17 cellular contexts compared by ENCODE assay signal in the genomic region with DNA sequence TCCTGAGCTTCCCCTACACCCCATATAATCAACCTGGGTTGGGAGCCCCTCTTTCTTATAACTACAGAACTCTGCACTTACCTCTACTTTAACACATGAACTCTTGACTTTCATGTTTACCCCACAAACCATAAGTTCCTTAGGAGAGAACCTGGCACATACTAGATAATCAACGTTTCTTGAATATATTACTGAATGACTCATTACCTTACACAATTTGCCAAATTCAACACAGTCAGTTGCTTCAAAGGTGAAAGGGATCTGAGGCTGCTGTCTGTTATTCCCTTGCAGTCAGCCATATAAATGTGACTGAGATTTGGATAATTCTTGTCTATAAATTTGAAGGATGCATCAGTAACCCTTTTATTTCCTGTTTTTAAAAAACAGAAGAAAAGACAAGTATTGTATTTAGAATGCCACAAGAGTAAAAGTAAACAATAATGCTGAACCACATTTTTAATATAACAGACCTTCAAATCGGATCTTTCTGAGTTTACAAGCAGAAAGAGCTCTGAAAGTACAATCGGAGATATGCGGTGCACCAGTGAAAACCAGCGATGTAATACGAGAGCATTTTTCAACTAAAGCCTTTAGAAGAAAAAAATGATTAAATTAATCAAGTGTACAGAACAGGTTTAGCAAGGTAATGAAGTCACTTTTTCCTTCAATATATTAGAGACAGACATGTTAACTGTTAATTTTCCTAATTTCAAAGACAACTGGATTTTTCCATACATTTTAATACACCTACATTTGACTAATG. TPM values are rescaled to one million over a fixed set of nuclear protein-coding genes. Genes with fewer than 3 reads are reported as not detected.
A peak's percentile ranks its signal among the peaks of the same experiment; 100 is the strongest.
DNase-seq lines count a peak whose midpoint lies in the region; ATAC-seq and TF ChIP-seq lines count a peak whose summit lies in the region.
"Had no signal": no experiment of that assay in that cellular context is flagged by ENCODE, and none has a peak within 500 bp of the region (broad histone marks: within the 10 kb centered on the region; RNA-seq: fewer than 3 reads in every experiment).

No MANE protein-coding gene starts in this region.

- no peak overlapping the region for H3K4me3 ChIP-seq in GM23248
- H3K4me3 ChIP-seq in CD8-positive, alpha-beta T cell (ENCODE audit: low read depth, low read length): no peak overlapping the region
- H3K4me3 ChIP-seq: colonic mucosa, ovary had no signal

- CTCF ChIA-PET in CD8-positive, alpha-beta T cell (lab: Charles Lee): no interaction called here

- peaks cover 17% of the 10 kb centered on the region for H3K4me1 Mint-ChIP-seq in chondrocyte (ENCODE audit: low read depth)
- peaks cover 34% of the 10 kb centered on the region for H3K4me1 Mint-ChIP-seq in mesothelial cell of epicardium
- H3K4me1 Mint-ChIP-seq in CD8-positive, alpha-beta T cell (ENCODE audit: low read depth): no peaks in the 10 kb centered on the region
- H3K4me1 Mint-ChIP-seq: stimulated activated effector memory CD8-positive, alpha-beta T cell treated with anti-CD3 and anti-CD28 coated beads, Interleukin-12 subunit alpha, Interleukin-12 subunit beta, amount 100 ng/mL, for 72 hours had no signal

- no peaks in the 10 kb centered on the region for H3K36me3 Mint-ChIP-seq in chondrocyte (ENCODE audit: low read depth)
- no peaks in the 10 kb centered on the region for H3K36me3 Mint-ChIP-seq in mesothelial cell of epicardium
- no peaks in the 10 kb centered on the region for H3K36me3 Mint-ChIP-seq in CD8-positive, alpha-beta T cell
- H3K36me3 Mint-ChIP-seq: stimulated activated effector memory CD8-positive, alpha-beta T cell treated with anti-CD3 and anti-CD28 coated beads, Interleukin-12 subunit alpha, Interleukin-12 subunit beta, amount 100 ng/mL, for 72 hours had no signal

- no peak overlapping the region for H3K27ac ChIP-seq in GM23248
- H3K27ac ChIP-seq in CD8-positive, alpha-beta T cell (ENCODE audit: low read depth, low read length): no peak overlapping the region
- H3K27ac ChIP-seq: colonic mucosa, ovary had no signal

- DNase-seq in GM23248 (peak; percentile 61), NCI-H446 treated with DMSO at 0.1 percent for 48 hours (lab: John Stamatoyannopoulos, UW) (peak; percentile 14), chondrocyte (ENCODE audit: low spot score) (no peak), mesothelial cell of epicardium (ENCODE audit: low spot score in 2 of 2, unreplicated experiment in 2 of 2) (no peak), NCI-H1105 (lab: John Stamatoyannopoulos, UW) (no peak), NCI-H526 (lab: John Stamatoyannopoulos, UW) (no peak)
- DNase-seq in activated CD4-positive, alpha-beta T cell treated with anti-CD3 and anti-CD28 coated beads, Interleukin-2, amount 50 U/mL, for 1 hour: no peak
- no peak for DNase-seq in CD8-positive, alpha-beta T cell
- DNase-seq: activated naive CD4-positive, alpha-beta T cell treated with anti-CD3 and anti-CD28 coated beads, Interleukin-2, amount 50 U/mL, for 16 hours; C1 segment of cervical spinal cord; colonic mucosa; NCI-H187; ovary; stimulated activated CD4-positive, alpha-beta T cell treated with anti-CD3 and anti-CD28 coated beads, Interleukin-2, amount 100 ng/mL, for 24 hours; T1000 had no signal

- H3F3A ChIP-seq in GM23248 (ENCODE audit: insufficient read depth): no peaks in the 10 kb centered on the region

- POLR2A ChIA-PET in CD8-positive, alpha-beta T cell (lab: Charles Lee): no interaction called here

- no peaks in the 10 kb centered on the region for H3K9me3 ChIP-seq in GM23248 (ENCODE audit: low read depth)
- H3K9me3 ChIP-seq in CD8-positive, alpha-beta T cell (ENCODE audit: low read length): no peaks in the 10 kb centered on the region
- H3K9me3 ChIP-seq: colonic mucosa, ovary had no signal

- no peaks in the 10 kb centered on the region for H3K27me3 ChIP-seq in GM23248 (replicated peaks; ENCODE audit: insufficient read depth)
- H3K27me3 ChIP-seq in CD8-positive, alpha-beta T cell (ENCODE audit: insufficient read depth, low read length): no peaks in the 10 kb centered on the region
- H3K27me3 ChIP-seq: colonic mucosa, ovary had no signal

- no peak overlapping the region for H3K9ac ChIP-seq in GM23248

- no peaks in the 10 kb centered on the region for H3K79me2 ChIP-seq in GM23248 (ENCODE audit: insufficient read depth)

- H3K36me3 ChIP-seq in GM23248 (ENCODE audit: low read depth): no peaks in the 10 kb centered on the region
- no peaks in the 10 kb centered on the region for H3K36me3 ChIP-seq in CD8-positive, alpha-beta T cell (ENCODE audit: insufficient read depth, low read length)
- H3K36me3 ChIP-seq: colonic mucosa, ovary had no signal

- no peak overlapping the region for H2AFZ ChIP-seq in GM23248

- no peaks in the 10 kb centered on the region for H3K9me2 ChIP-seq in GM23248 (ENCODE audit: insufficient read depth)

- intact Hi-C loops in CD8-positive, alpha-beta T cell (cut with DNase I, micrococcal nuclease): no loop called here

- H3K27ac Mint-ChIP-seq in chondrocyte (ENCODE audit: unreplicated experiment) (peak overlapping the region; percentile 43), mesothelial cell of epicardium (peak overlapping the region; percentile 93)
- H3K27ac Mint-ChIP-seq in CD8-positive, alpha-beta T cell: no peak overlapping the region
- H3K27ac Mint-ChIP-seq: stimulated activated effector memory CD8-positive, alpha-beta T cell treated with anti-CD3 and anti-CD28 coated beads, Interleukin-12 subunit alpha, Interleukin-12 subunit beta, amount 100 ng/mL, for 72 hours had no signal

- H3K4me3 Mint-ChIP-seq in chondrocyte (ENCODE audit: unreplicated experiment) (no peak overlapping the region), mesothelial cell of epicardium (peak overlapping the region; percentile 29)
- no peak overlapping the region for H3K4me3 Mint-ChIP-seq in CD8-positive, alpha-beta T cell
- H3K4me3 Mint-ChIP-seq: stimulated activated effector memory CD8-positive, alpha-beta T cell treated with anti-CD3 and anti-CD28 coated beads, Interleukin-12 subunit alpha, Interleukin-12 subunit beta, amount 100 ng/mL, for 72 hours had no signal

- H3K4me2 ChIP-seq in GM23248 (ENCODE audit: unreplicated experiment): no peak overlapping the region

- in situ Hi-C loops in GM23248 (cut with MboI): no loop called here

- 65 to 69% methylated on average over 6 of the region's 6 CpGs for WGBS in GM23248 (ENCODE audit: low coverage in 1 of 2, low lambda C conversion rate in 2 of 2, missing lambda C conversion rate in 2 of 2), 2 experiments

- H3K9me3 Mint-ChIP-seq in chondrocyte (ENCODE audit: low read depth) (no peaks in the 10 kb centered on the region), mesothelial cell of epicardium (no peaks in the 10 kb centered on the region)
- no peaks in the 10 kb centered on the region for H3K9me3 Mint-ChIP-seq in CD8-positive, alpha-beta T cell
- H3K9me3 Mint-ChIP-seq: stimulated activated effector memory CD8-positive, alpha-beta T cell treated with anti-CD3 and anti-CD28 coated beads, Interleukin-12 subunit alpha, Interleukin-12 subunit beta, amount 100 ng/mL, for 72 hours had no signal

- ATAC-seq in CD8-positive, alpha-beta T cell: no peak
- ATAC-seq: stimulated activated effector memory CD8-positive, alpha-beta T cell treated with anti-CD3 and anti-CD28 coated beads, Interleukin-12 subunit alpha, Interleukin-12 subunit beta, amount 100 ng/mL, for 72 hours had no signal

- TF ChIP-seq CTCF in chondrocyte (IDR thresholded peaks at IDR 0.05) (no peak), mesothelial cell of epicardium (IDR thresholded peaks at IDR 0.05; ENCODE audit: unreplicated experiment) (no peak)
- TF ChIP-seq CTCF in CD8-positive, alpha-beta T cell (IDR thresholded peaks at IDR 0.05): no peak

- H4K20me1 ChIP-seq in GM23248 (ENCODE audit: insufficient read depth): no peaks in the 10 kb centered on the region

- peaks cover 6% of the 10 kb centered on the region for H3K4me1 ChIP-seq in GM23248 (ENCODE audit: insufficient read depth)
- H3K4me1 ChIP-seq in CD8-positive, alpha-beta T cell (ENCODE audit: insufficient read depth, low read length): no peaks in the 10 kb centered on the region
- H3K4me1 ChIP-seq: colonic mucosa had no signal

- H3K27me3 Mint-ChIP-seq in chondrocyte (ENCODE audit: low read depth) (no peaks in the 10 kb centered on the region), mesothelial cell of epicardium (ENCODE audit: low read depth) (no peaks in the 10 kb centered on the region)
- H3K27me3 Mint-ChIP-seq in CD8-positive, alpha-beta T cell (ENCODE audit: low read depth): no peaks in the 10 kb centered on the region

RNA-seq across cellular contexts. Expression of a gene that starts 29.5 kb away (rescaled TPM):
- 1.5 TPM in 1 of 2 replicates, not detected in the other for total RNA-seq in GM23248 (2014; rRNA removed; shearing (Covaris generic))
- 0.18 and 0.22 TPM in 2 replicates for polyA plus RNA-seq in GM23248 (2016; fragmentation: Nextera tagmentation; extraction: Ambion mirVana)
- total RNA-seq in chondrocyte: 23.9 to 34.5 TPM (median 32.0 TPM) in 3 replicates
- 42.0 to 45.5 TPM (median 43.1 TPM) in 3 replicates for total RNA-seq in mesothelial cell of epicardium
- not detected for total RNA-seq in CD8-positive, alpha-beta T cell
- total RNA-seq: OCI-LY7 had no signal

Comparison
In these comparisons a context has a peak if more than half of its experiments do, and no peak if none do; other contexts are left out.
1. DNase-seq: peak in GM23248 (single experiment) and NCI-H446 treated with DMSO at 0.1 percent for 48 hours (single experiment); none in chondrocyte (single experiment), mesothelial cell of epicardium (0 of 2), activated CD4-positive, alpha-beta T cell treated with anti-CD3 and anti-CD28 coated beads, Interleukin-2, amount 50 U/mL, for 1 hour (single experiment), NCI-H1105 (single experiment), NCI-H526 (0 of 2) and CD8-positive, alpha-beta T cell (0 of 7).